8 cellular contexts compared by ENCODE assay signal in the genomic region with DNA sequence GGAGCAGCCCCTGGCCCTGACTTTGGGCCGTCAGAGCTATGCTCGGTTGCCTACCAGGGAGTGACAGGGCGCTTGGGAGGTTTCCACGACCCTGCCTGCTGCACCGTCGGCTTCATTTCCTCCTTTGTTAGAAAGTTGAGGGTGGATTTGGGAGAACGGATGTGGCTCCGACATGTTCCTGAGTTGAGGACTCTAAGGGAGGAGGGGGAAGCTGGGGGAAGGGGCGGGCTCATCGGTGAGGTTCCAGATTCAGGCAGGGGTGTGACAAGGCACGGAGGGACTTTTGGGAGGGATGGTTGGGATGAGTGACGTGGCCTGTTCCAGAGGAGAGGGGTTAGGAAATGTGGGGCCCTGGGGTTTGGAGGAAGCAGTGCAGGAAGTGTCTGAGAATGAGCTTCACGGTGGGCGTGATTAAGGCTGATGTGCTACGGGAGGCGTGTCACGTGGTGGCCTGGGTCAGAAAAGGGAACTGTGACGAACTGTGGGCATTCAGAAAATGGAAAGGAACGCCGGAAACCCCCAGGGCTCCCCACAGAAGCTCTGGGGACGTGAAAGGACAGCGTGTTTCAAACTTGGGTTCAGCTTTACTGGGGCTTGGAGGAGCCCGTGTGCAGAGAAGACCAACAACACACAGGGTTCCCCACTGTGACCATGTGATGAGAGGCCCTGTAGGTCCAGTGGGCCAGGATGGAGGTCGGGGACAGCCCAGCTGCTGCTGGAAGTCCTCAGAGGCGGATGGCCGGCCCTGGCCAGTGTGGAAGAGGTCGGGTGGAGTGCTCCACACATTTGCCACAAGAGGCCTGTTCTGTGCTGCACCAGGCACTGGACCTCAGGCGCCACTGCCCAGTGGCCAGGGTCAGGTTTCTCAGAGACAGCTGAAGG. TPM values are rescaled to one million over a fixed set of nuclear protein-coding genes. Genes with fewer than 3 reads are reported as not detected.
DNase-seq lines count a peak whose midpoint lies in the region; ATAC-seq and TF ChIP-seq lines count a peak whose summit lies in the region.

No MANE protein-coding gene starts in this region.

- no peaks in the 10 kb centered on the region for H3K9me3 Mint-ChIP-seq in osteocyte (ENCODE audit: unreplicated experiment)

- TF ChIP-seq CTCF in heart right ventricle (IDR thresholded peaks at IDR 0.05) = no peak
- no peak for TF ChIP-seq CTCF in osteocyte (IDR thresholded peaks at IDR 0.05)

- H3K27me3 ChIP-seq in heart right ventricle = no peaks in the 10 kb centered on the region

- intact Hi-C loops in heart right ventricle (cut with DNase I) = loop anchor here in 3 of 10 donors (2.0 to 10.0 kb wide), 4 partner anchors 40 to 58 kb away; no protein-coding TSS in a partner anchor

- H3K4me3 ChIP-seq in heart right ventricle = peak overlapping the region in 9 of 10 donors; percentile 16 to 80 (median 66)

- H3K4me1 Mint-ChIP-seq in osteocyte (ENCODE audit: unreplicated experiment) = peaks cover 7% of the 10 kb centered on the region

- no peak overlapping the region for H3K27ac Mint-ChIP-seq in osteocyte (ENCODE audit: unreplicated experiment)

- H3K27me3 Mint-ChIP-seq in osteocyte (ENCODE audit: unreplicated experiment) = no peaks in the 10 kb centered on the region

- H3K4me1 ChIP-seq in heart right ventricle = peaks cover 16 to 91% (median 86%) of the 10 kb centered on the region in 9 donors

- peak overlapping the region; percentile 93 to 98 (median 95) for H3K27ac ChIP-seq in heart right ventricle

- no peaks in the 10 kb centered on the region for H3K36me3 Mint-ChIP-seq in osteocyte (ENCODE audit: unreplicated experiment)

- no peaks in the 10 kb centered on the region for H3K36me3 ChIP-seq in heart right ventricle

- H3K4me3 Mint-ChIP-seq in osteocyte (ENCODE audit: unreplicated experiment) = no peak overlapping the region

- H3K9me3 ChIP-seq in heart right ventricle = no peaks in the 10 kb centered on the region

- 44 to 50% methylated on average over 28 of the region's 28 CpGs for WGBS in heart right ventricle, 2 donors

- DNase-seq in DMS153 treated with DMSO at 0.1 percent for 48 hours (lab: John Stamatoyannopoulos, UW; ENCODE audit: unreplicated experiment) = peak; percentile 31
- DNase-seq in NOMO-1 treated with dmso at 0.1 percent for 144 hours (lab: John Stamatoyannopoulos, UW; ENCODE audit: unreplicated experiment) = peak; percentile 76
- DNase-seq in activated T-cell treated with anti-CD3 and anti-CD28 coated beads for 4 hours = peak; percentile 43
- DNase-seq in heart right ventricle = peak; percentile 72 to 88
- DNase-seq in stimulated activated CD4-positive, alpha-beta T cell treated with anti-CD3 and anti-CD28 coated beads, Interleukin-15, amount 100 ng/mL, for 1 hour (ENCODE audit: low read depth in 1 of 2, low spot score in 1 of 2) = peak; percentile 12 to 23
- no peak for DNase-seq in ecto neural progenitor cell (ENCODE audit: low spot score)
- DNase-seq in osteocyte (ENCODE audit: extremely low spot score, unreplicated experiment) = no peak

- ATAC-seq in GM21528 (IDR thresholded peaks at IDR 0.05; ENCODE audit: low FRiP score, unreplicated experiment) (peak; percentile 58), heart right ventricle (peak; percentile 52 to 87 (median 74))

RNA-seq across cellular contexts. Expression of a gene that starts 2.8 kb away (rescaled TPM):
- total RNA-seq in heart right ventricle = 100 to 1,000 TPM in 4 of 10 donors, 10 to 100 TPM in 6; 53.9 to 201 (median 92.3) TPM
- polyA plus RNA-seq in heart right ventricle = 10 to 100 TPM; 46.7 to 69.9 TPM
- total RNA-seq in osteocyte = 4.4 and 5.4 TPM in 2 replicates

Comparison
In these comparisons a context has a peak if more than half of its experiments do, and no peak if none do; other contexts are left out.
1. DNase-seq: peak in DMS153 treated with DMSO at 0.1 percent for 48 hours (single experiment), NOMO-1 treated with dmso at 0.1 percent for 144 hours (single experiment), activated T-cell treated with anti-CD3 and anti-CD28 coated beads for 4 hours (single experiment), heart right ventricle (2 of 2) and stimulated activated CD4-positive, alpha-beta T cell treated with anti-CD3 and anti-CD28 coated beads, Interleukin-15, amount 100 ng/mL, for 1 hour (2 of 2); none in ecto neural progenitor cell (single experiment) and osteocyte (single experiment).